ENCODE assay signal across 10 cellular contexts in genomic region chr2:160205511-160205910, GRCh38. TPM values are rescaled to one million over a fixed set of nuclear protein-coding genes. Genes with fewer than 3 reads are reported as not detected.
DNase-seq lines count a peak whose midpoint lies in the region; ATAC-seq and TF ChIP-seq lines count a peak whose summit lies in the region.
"Had no signal": no experiment of that assay in that cellular context is flagged by ENCODE, and none has a peak within 500 bp of the region (broad histone marks: within the 10 kb centered on the region; RNA-seq: fewer than 3 reads in every experiment).

No MANE protein-coding gene starts in this region.

- H3K79me2 ChIP-seq in parathyroid adenoma (no peaks in the 10 kb centered on the region), Karpas-422 (ENCODE audit: low read length) (no peaks in the 10 kb centered on the region)

- no peak for ATAC-seq in GM18870 (IDR thresholded peaks at IDR 0.05; ENCODE audit: unreplicated experiment)

- H3K4me2 ChIP-seq in parathyroid adenoma (ENCODE audit: low read length), result no peak overlapping the region
- H3K4me2 ChIP-seq in Karpas-422 (ENCODE audit: low read depth, low read length, poor library complexity, severe bottlenecking), result no peak overlapping the region

- H4K20me1 ChIP-seq in Karpas-422 (ENCODE audit: insufficient read depth, low read depth, low read length), result no peaks in the 10 kb centered on the region

- H3K27ac ChIP-seq in parathyroid adenoma (peak overlapping the region; percentile 46), Karpas-422 (ENCODE audit: low read length) (no peak overlapping the region)

- TF ChIP-seq CTCF in epithelial cell of proximal tubule (conservative IDR thresholded peaks at IDR 0.05; ENCODE audit: low read depth, low read length) (no peak), parathyroid adenoma (IDR thresholded peaks at IDR 0.05) (no peak)

- H3K4me3 ChIP-seq in NT2/D1 (ENCODE audit: insufficient read length, low read depth) (no peak overlapping the region), epithelial cell of proximal tubule (ENCODE audit: low read depth, low read length) (peak overlapping the region; percentile 59), parathyroid adenoma (ENCODE audit: low read depth, low read length) (no peak overlapping the region), Karpas-422 (ENCODE audit: low read length) (no peak overlapping the region)

- DNase-seq in COLO668 (lab: John Stamatoyannopoulos, UW; ENCODE audit: unreplicated experiment), result peak; percentile 29
- DNase-seq in NT2/D1 (ENCODE audit: low read depth, low spot score), result peak; percentile 18
- DNase-seq in epithelial cell of proximal tubule (ENCODE audit: low read depth), result peak; percentile 98
- no peak for DNase-seq in NOMO-1 treated with dmso at 0.1 percent for 144 hours (lab: John Stamatoyannopoulos, UW; ENCODE audit: unreplicated experiment)
- no peak for DNase-seq in NCI-H510A (lab: John Stamatoyannopoulos, UW)
- DNase-seq in Karpas-422, result no peak
- DNase-seq: activated naive CD4-positive, alpha-beta T cell treated with anti-CD3 and anti-CD28 coated beads, Interleukin-2, amount 50 U/mL, for 16 hours; naive thymus-derived CD8-positive, alpha-beta T cell had no signal

- H3K36me3 ChIP-seq in NT2/D1 (ENCODE audit: insufficient read depth, insufficient read length, low read length) (no peaks in the 10 kb centered on the region), parathyroid adenoma (ENCODE audit: control insufficient read depth, insufficient read depth, low read length) (no peaks in the 10 kb centered on the region), Karpas-422 (ENCODE audit: insufficient read depth, low read length) (no peaks in the 10 kb centered on the region)

- H3K4me1 ChIP-seq in NT2/D1 (ENCODE audit: insufficient read depth, insufficient read length) (no peaks in the 10 kb centered on the region), parathyroid adenoma (peaks cover 27% of the 10 kb centered on the region), Karpas-422 (ENCODE audit: low read length) (no peaks in the 10 kb centered on the region; the same call in 1 of the 2 replicates)

- H3K27me3 ChIP-seq in NT2/D1 (ENCODE audit: insufficient read depth, insufficient read length) (no peaks in the 10 kb centered on the region), parathyroid adenoma (ENCODE audit: control insufficient read depth, insufficient read depth, low read length) (no peaks in the 10 kb centered on the region), Karpas-422 (ENCODE audit: low read length) (no peaks in the 10 kb centered on the region)

- H3K9me3 ChIP-seq in NT2/D1 (ENCODE audit: insufficient read depth, low read length) (peaks cover 7% of the 10 kb centered on the region), parathyroid adenoma (ENCODE audit: control insufficient read depth, low read length) (no peaks in the 10 kb centered on the region), Karpas-422 (ENCODE audit: low read length) (peaks cover 4% of the 10 kb centered on the region; the same call in 1 of the 2 replicates)

- H3K9ac ChIP-seq in NT2/D1 (ENCODE audit: insufficient read length, low read depth) (no peak overlapping the region), parathyroid adenoma (no peak overlapping the region), Karpas-422 (ENCODE audit: low read length) (no peak overlapping the region)

- H3K9me2 ChIP-seq in Karpas-422 (replicated peaks; ENCODE audit: insufficient read depth, low read length), result no peaks in the 10 kb centered on the region

- H2AFZ ChIP-seq in parathyroid adenoma (peak overlapping the region; percentile 84), Karpas-422 (ENCODE audit: low read length) (no peak overlapping the region)

RNA-seq across cellular contexts. Expression of gene ITGB6, which starts 5.4 kb away (rescaled TPM):
- 35.3 and 50.4 TPM in 2 replicates for total RNA-seq in epithelial cell of proximal tubule
- total RNA-seq in Karpas-422 (2014; rRNA removed; shearing (Covaris generic); ENCODE audit: low replicate concordance), result not detected in 2 replicates
- total RNA-seq: naive thymus-derived CD8-positive, alpha-beta T cell had no signal

Comparison
In these comparisons a context has a peak if more than half of its experiments do, and no peak if none do; other contexts are left out.
1. DNase-seq: peak in COLO668 (single experiment), NT2/D1 (single experiment) and epithelial cell of proximal tubule (single experiment); none in NOMO-1 treated with dmso at 0.1 percent for 144 hours (single experiment), NCI-H510A (single experiment) and Karpas-422 (single experiment).
2. RNA of gene ITGB6, which starts 5.4 kb away (total RNA-seq): 35.3 to 50.4 TPM in epithelial cell of proximal tubule; not detected in Karpas-422; every median in the first group is over 10 times any median in the second.